Comparison of ENCODE assay signal across 22 cellular contexts in the genomic region with DNA sequence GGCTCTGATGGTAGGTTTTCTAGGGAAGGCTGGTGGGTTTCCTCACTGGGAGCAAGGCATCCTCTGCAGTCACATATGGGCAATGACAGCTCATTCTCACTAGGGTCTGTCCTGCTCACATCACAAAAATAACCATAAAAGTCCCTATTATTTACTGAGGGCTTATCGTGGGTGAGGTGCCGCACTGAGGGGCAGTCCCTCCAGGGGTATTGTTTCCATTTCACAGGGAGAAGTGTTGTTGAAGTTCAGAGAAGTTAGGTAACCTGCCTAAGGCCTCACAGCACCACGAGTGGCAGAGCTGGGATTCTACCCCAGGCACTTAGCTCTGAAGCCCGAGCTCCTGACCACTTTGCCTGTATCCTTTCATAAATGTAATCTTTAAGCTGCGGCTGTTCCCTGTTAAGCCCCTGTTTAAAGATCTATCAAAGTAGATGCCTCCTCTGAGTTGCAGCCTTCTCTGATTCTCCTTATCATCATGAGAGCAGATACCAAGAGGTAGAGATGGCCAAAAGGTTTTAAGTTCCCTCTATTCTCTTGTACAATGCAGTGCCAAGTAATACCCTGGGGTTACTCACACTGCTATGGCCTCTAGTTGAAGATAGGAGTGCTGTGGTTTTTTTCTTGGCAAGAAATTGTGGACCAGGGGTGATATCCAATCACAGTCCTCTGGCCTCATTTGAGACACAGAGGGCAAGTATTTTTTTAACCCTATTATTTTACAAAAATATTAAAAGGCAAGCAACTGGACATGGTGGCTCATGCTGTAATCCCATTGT.
A peak's percentile ranks its signal among the peaks of the same experiment; 100 is the strongest.
DNase-seq lines count a peak whose midpoint lies in the region; ATAC-seq and TF ChIP-seq lines count a peak whose summit lies in the region.
"Had no signal": no experiment of that assay in that cellular context is flagged by ENCODE, and none has a peak within 500 bp of the region (broad histone marks: within the 10 kb centered on the region; RNA-seq: fewer than 3 reads in every experiment).

No MANE protein-coding gene starts in this region.

- CTCF ChIA-PET in T-cell (lab: Charles Lee) = no interaction called here

- H3K4me3 ChIP-seq in cardiac muscle cell (no peak overlapping the region), fibroblast of pulmonary artery (replicated peaks; ENCODE audit: low read depth, low read length) (no peak overlapping the region)
- H3K4me3 ChIP-seq: ascending aorta, K562, left ventricle myocardium inferior, stomach, upper lobe of right lung had no signal

- H3K36me3 ChIP-seq in cardiac muscle cell = no peaks in the 10 kb centered on the region
- H3K36me3 ChIP-seq: ascending aorta, left ventricle myocardium inferior, stomach, upper lobe of right lung had no signal

- no peak overlapping the region for H3K27ac ChIP-seq in cardiac muscle cell
- H3K27ac ChIP-seq: ascending aorta, left ventricle myocardium inferior, upper lobe of right lung had no signal

- intact Hi-C loops in Right ventricle myocardium inferior (cut with DNase I) = loop anchor here (10.0 kb wide), 1 partner anchor 85 kb away; no protein-coding TSS in a partner anchor

- peak; percentile 25 for TF ChIP-seq CTCF in cardiac muscle cell (IDR thresholded peaks at IDR 0.05; ENCODE audit: low read depth, low read length)
- peak; percentile 11 for TF ChIP-seq CTCF in fibroblast of pulmonary artery (IDR thresholded peaks at IDR 0.05; ENCODE audit: low read length, missing control alignments)

- ATAC-seq in Right ventricle myocardium inferior (no peak), T-cell (replicated peaks in 1 of 4) (no peak), HG03196 (IDR thresholded peaks at IDR 0.05; ENCODE audit: unreplicated experiment) (no peak)
- ATAC-seq: HCT116, K562, upper lobe of right lung had no signal

- no peaks in the 10 kb centered on the region for H3K4me1 Mint-ChIP-seq in T-cell

- H3K4me3 Mint-ChIP-seq in T-cell = no peak overlapping the region

- peak in 1 of 2 donors; percentile 69 for DNase-seq in cardiac muscle cell (ENCODE audit: low read depth in 1 of 2, low spot score in 1 of 2)
- DNase-seq in Right ventricle myocardium inferior (ENCODE audit: missing footprints) = no peak
- peak; percentile 65 for DNase-seq in RPMI7951 (ENCODE audit: low read depth)
- DNase-seq in fibroblast of pulmonary artery (ENCODE audit: low read depth) = peak; percentile 14
- DNase-seq in stromal cell of bone marrow (ENCODE audit: low read depth) = peak; percentile 43
- DNase-seq in T-cell = no peak
- DNase-seq in NCI-H2196 treated with DMSO at 0.1 percent for 48 hours (lab: John Stamatoyannopoulos, UW; ENCODE audit: unreplicated experiment) = no peak
- DNase-seq: activated CD4-positive, CD25-positive, alpha-beta regulatory T cell treated with anti-CD3 and anti-CD28 coated beads, Interleukin-2, amount 50 U/mL, for 72 hours; activated effector memory CD4-positive, alpha-beta T cell treated with Interleukin-2 at 50 U/mL for 16 hours; AML-193; Calu3; cortex of kidney; left ventricle myocardium inferior; NCI-H1048; NCI-H526; stimulated activated CD4-positive, alpha-beta T cell treated with anti-CD3 and anti-CD28 coated beads, Interleukin-1b, Interleukin-23, amount 100 ng/mL, for 48 hours; stomach; upper lobe of right lung had no signal

- peaks cover 9 to 10% of the 10 kb centered on the region in 2 donors for H3K27me3 Mint-ChIP-seq in T-cell

- H3K4me1 ChIP-seq in cardiac muscle cell (ENCODE audit: low read depth) = peaks cover 4% of the 10 kb centered on the region
- H3K4me1 ChIP-seq: left ventricle myocardium inferior, upper lobe of right lung had no signal

- no peaks in the 10 kb centered on the region for H3K36me3 Mint-ChIP-seq in T-cell

- no peak overlapping the region for H3K27ac Mint-ChIP-seq in T-cell

- peaks cover 81% of the 10 kb centered on the region for H3K27me3 ChIP-seq in cardiac muscle cell
- H3K27me3 ChIP-seq: ascending aorta, stomach, upper lobe of right lung had no signal

- H3K9me3 ChIP-seq in cardiac muscle cell (ENCODE audit: low read depth) = no peaks in the 10 kb centered on the region
- H3K9me3 ChIP-seq: ascending aorta, left ventricle myocardium inferior, stomach, upper lobe of right lung had no signal

- POLR2A ChIA-PET in T-cell (lab: Charles Lee) = no interaction called here

- H3K9me3 Mint-ChIP-seq in T-cell = no peaks in the 10 kb centered on the region

Comparison
In these comparisons a context has a peak if more than half of its experiments do, and no peak if none do; other contexts are left out.
1. DNase-seq: peak in RPMI7951 (single experiment), fibroblast of pulmonary artery (single experiment) and stromal cell of bone marrow (single experiment); none in Right ventricle myocardium inferior (single experiment), T-cell (0 of 34) and NCI-H2196 treated with DMSO at 0.1 percent for 48 hours (single experiment).